ENCODE assay signal across 8 cellular contexts in the genomic region with DNA sequence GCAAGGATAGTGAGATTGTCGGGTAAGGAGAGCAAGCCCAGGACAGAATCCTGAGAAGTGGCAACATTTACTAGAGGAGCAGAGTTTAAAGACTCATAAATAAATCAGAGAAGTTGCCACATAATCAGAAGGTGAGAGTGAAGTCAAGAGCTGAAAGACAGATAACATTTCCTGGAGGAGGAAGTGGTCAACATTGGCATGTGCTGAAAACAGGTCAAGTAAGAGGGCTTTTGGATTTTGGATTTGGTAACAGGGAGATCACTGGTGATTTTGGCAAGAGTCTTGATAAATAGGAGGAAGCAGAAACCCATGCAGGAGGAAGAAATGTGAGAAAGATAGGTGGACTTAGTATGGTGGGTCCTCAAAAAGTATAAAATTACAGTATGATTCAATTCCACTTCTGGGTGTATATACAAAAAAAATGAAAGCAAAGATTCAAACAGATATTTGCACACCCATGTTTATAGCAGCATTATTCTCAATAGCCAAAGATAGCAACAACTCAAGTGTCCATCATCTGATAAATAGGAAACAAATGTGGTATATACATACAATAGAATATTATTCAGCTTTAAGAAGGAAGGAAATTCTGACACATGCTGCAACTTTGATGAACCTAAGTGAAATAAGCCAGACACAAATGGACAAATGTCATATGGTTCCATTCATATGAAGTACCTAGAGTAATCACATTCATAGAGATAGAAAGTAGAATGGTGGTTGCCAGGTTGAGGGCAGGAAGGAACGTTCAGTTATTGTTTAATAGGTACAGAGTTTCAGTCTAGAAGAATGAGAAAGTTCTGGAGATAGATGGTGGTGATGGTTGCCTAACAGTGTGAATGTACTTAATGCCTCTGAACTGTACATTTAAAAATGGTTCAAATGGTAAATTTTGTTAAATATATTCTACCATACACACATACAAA. TPM values are rescaled to one million over a fixed set of nuclear protein-coding genes. Genes with fewer than 3 reads are reported as not detected.
A peak's percentile ranks its signal among the peaks of the same experiment; 100 is the strongest.
DNase-seq lines count a peak whose midpoint lies in the region; ATAC-seq and TF ChIP-seq lines count a peak whose summit lies in the region.

No MANE protein-coding gene starts in this region.

- intact Hi-C loops in adrenal gland (cut with DNase I) = no loop called here

- H3K27ac ChIP-seq in tibial nerve (peak overlapping the region in 1 of 4 donors; percentile 29), adrenal gland (no peak overlapping the region)

- H3K27me3 ChIP-seq in tibial nerve (no peaks in the 10 kb centered on the region), adrenal gland (no peaks in the 10 kb centered on the region)

- H3K36me3 ChIP-seq in tibial nerve = no peaks in the 10 kb centered on the region
- no peaks in the 10 kb centered on the region for H3K36me3 ChIP-seq in adrenal gland (replicated peaks in 1 of 2)

- H3K4me1 ChIP-seq in tibial nerve (peaks cover 0 to 5% (median 0%) of the 10 kb centered on the region in 4 donors), adrenal gland (replicated peaks in 1 of 2) (peaks cover 0 to 4% of the 10 kb centered on the region in 2 donors)

- H3K4me3 ChIP-seq in tibial nerve = no peak overlapping the region
- H3K4me3 ChIP-seq in adrenal gland = no peak overlapping the region

- H3K9me3 ChIP-seq in tibial nerve (no peaks in the 10 kb centered on the region), adrenal gland (replicated peaks in 1 of 3) (no peaks in the 10 kb centered on the region)

- peak; percentile 98 for DNase-seq in NOMO-1 treated with DMSO at 0.1 percent for 48 hours (lab: John Stamatoyannopoulos, UW; ENCODE audit: unreplicated experiment)
- DNase-seq in kidney tubule cell (ENCODE audit: low spot score) = peak; percentile 34
- DNase-seq in SW480 (ENCODE audit: low spot score) = no peak
- no peak for DNase-seq in AG08395 (ENCODE audit: low spot score)
- DNase-seq in tibial nerve (ENCODE audit: low spot score in 2 of 2) = no peak
- no peak for DNase-seq in adrenal gland

- TF ChIP-seq CTCF in tibial nerve (IDR thresholded peaks at IDR 0.05) (no peak), adrenal gland (IDR thresholded peaks at IDR 0.05) (no peak)

- 69 to 77% methylated on average over 2 of the region's 2 CpGs for WGBS in tibial nerve, 2 donors
- WGBS in adrenal gland, 4 donors = 70 to 77% (median 71%) methylated on average over 2 of the region's 2 CpGs

- ATAC-seq in GM18517 (IDR thresholded peaks at IDR 0.05; ENCODE audit: unreplicated experiment) = peak; percentile 65
- ATAC-seq in HG02759 (IDR thresholded peaks at IDR 0.05; ENCODE audit: unreplicated experiment) = peak; percentile 54

- no peak for TF ChIP-seq EP300 in tibial nerve (IDR thresholded peaks at IDR 0.05)

- TF ChIP-seq POLR2A in tibial nerve (IDR thresholded peaks at IDR 0.05) (no peak), adrenal gland (IDR thresholded peaks at IDR 0.05) (no peak)

RNA-seq across cellular contexts. Expression of a gene that starts 27.3 kb away (rescaled TPM):
- total RNA-seq in tibial nerve (100 to 1,000 TPM; 353 to 653 (median 495) TPM), adrenal gland (100 to 1,000 TPM in 6 of 8 donors, 10 to 100 TPM in 2; 85.5 to 252 (median 149) TPM)
- polyA plus RNA-seq in adrenal gland = 10 to 100 TPM; 30.6 to 63.8 (median 36.2) TPM

Comparison
In these comparisons a context has a peak if more than half of its experiments do, and no peak if none do; other contexts are left out.
1. DNase-seq: peak in NOMO-1 treated with DMSO at 0.1 percent for 48 hours (single experiment) and kidney tubule cell (single experiment); none in SW480 (single experiment), AG08395 (single experiment), tibial nerve (0 of 2) and adrenal gland (0 of 7).